Comparison of ENCODE assay signal across 12 cellular contexts in genomic region chr16:27470567-27471431, GRCh38.
DNase-seq lines count a peak whose midpoint lies in the region; ATAC-seq, FAIRE-seq and TF ChIP-seq lines count a peak whose summit lies in the region.
"Had no signal": no experiment of that assay in that cellular context is flagged by ENCODE, and none has a peak within 500 bp of the region (broad histone marks: within the 10 kb centered on the region; RNA-seq: fewer than 3 reads in every experiment).

No MANE protein-coding gene starts in this region.

- no peaks in the 10 kb centered on the region for H4K20me1 ChIP-seq in endothelial cell of umbilical vein (replicated peaks; ENCODE audit: control insufficient read depth, extremely low read depth, insufficient read depth, low read length)

- DNase-seq in HTR-8/SVneo (ENCODE audit: insufficient read length, low spot score): peak; percentile 45
- peak; percentile 84 for DNase-seq in endothelial cell of umbilical vein (ENCODE audit: low read depth, low spot score)
- DNase-seq in lower lobe of right lung: no peak
- DNase-seq in upper lobe of right lung: no peak
- no peak for DNase-seq in NCI-H128 (lab: John Stamatoyannopoulos, UW; ENCODE audit: unreplicated experiment)
- no peak for DNase-seq in effector memory CD4-positive, alpha-beta T cell
- DNase-seq in superior temporal gyrus (ENCODE audit: extremely low spot score): no peak
- DNase-seq: activated CD8-positive, alpha-beta memory T cell treated with anti-CD3 and anti-CD28 coated beads, Interleukin-2, amount 10 ng/mL, durations not matched to agents 7 days and 5 days; DND-41; sigmoid colon had no signal

- BruUV-seq in endothelial cell of umbilical vein (replicated peaks; lab: Mats Ljungman, UMichigan): no TSS peak

- dilution Hi-C loops in endothelial cell of umbilical vein (cut with MboI; ENCODE audit: extremely low pct_ligation_motif_present, low sequenced_read_pairs): no loop called here

- H3K36me3 ChIP-seq in endothelial cell of umbilical vein (ENCODE audit: control insufficient read depth in 2 of 2, extremely low read depth in 1 of 2, insufficient read depth in 2 of 2, low read length in 2 of 2) (peaks cover 26 to 38% of the 10 kb centered on the region in 2 experiments), lower lobe of right lung (peaks cover 100% of the 10 kb centered on the region), upper lobe of right lung (peaks cover 95% of the 10 kb centered on the region)
- H3K36me3 ChIP-seq in effector memory CD4-positive, alpha-beta T cell (ENCODE audit: control insufficient read depth, insufficient read depth, low read length): peaks cover 79% of the 10 kb centered on the region

- H3K4me1 ChIP-seq in endothelial cell of umbilical vein (ENCODE audit: control insufficient read depth, extremely low read depth, insufficient read depth, low read length) (peaks cover 24% of the 10 kb centered on the region), lower lobe of right lung (peaks cover 18% of the 10 kb centered on the region), upper lobe of right lung (no peaks in the 10 kb centered on the region)
- H3K4me1 ChIP-seq in effector memory CD4-positive, alpha-beta T cell (ENCODE audit: control insufficient read depth, insufficient read depth, low read length, poor library complexity, severe bottlenecking): no peaks in the 10 kb centered on the region
- H3K4me1 ChIP-seq: sigmoid colon had no signal

- no peak for TF ChIP-seq POLR2A in endothelial cell of umbilical vein (IDR thresholded peaks at IDR 0.05; ENCODE audit: low read depth, low read length)

- H3K79me2 ChIP-seq in endothelial cell of umbilical vein (ENCODE audit: control insufficient read depth, insufficient read depth, low read length): no peaks in the 10 kb centered on the region

- POLR2A ChIA-PET in endothelial cell of umbilical vein (lab: Charles Lee): interaction anchor here (0.6 kb wide), 1 partner anchor 388 kb away, joined by 4 read pairs; no protein-coding TSS in a partner anchor

- intact Hi-C loops in endothelial cell of umbilical vein (cut with micrococcal nuclease): loop anchor here (1.0 kb wide), 1 partner anchor 9 kb away; no protein-coding TSS in a partner anchor
- intact Hi-C loops in lower lobe of right lung (cut with DNase I): no loop called here
- intact Hi-C loops in upper lobe of right lung (cut with DNase I): no loop called here

- H3K4me3 ChIP-seq in endothelial cell of umbilical vein (replicated peaks in 1 of 3; ENCODE audit: insufficient read depth in 1 of 3, low read depth in 1 of 3, low read length in 3 of 3): no peak overlapping the region
- H3K4me3 ChIP-seq in lower lobe of right lung: no peak overlapping the region
- no peak overlapping the region for H3K4me3 ChIP-seq in upper lobe of right lung
- no peak overlapping the region for H3K4me3 ChIP-seq in effector memory CD4-positive, alpha-beta T cell (ENCODE audit: insufficient read depth, low read depth, low read length, poor library complexity, severe bottlenecking)
- H3K4me3 ChIP-seq: PC-9, sigmoid colon had no signal

- peak overlapping the region; percentile 7 for H2AFZ ChIP-seq in endothelial cell of umbilical vein (ENCODE audit: low read depth, low read length)
- H2AFZ ChIP-seq: PC-9 had no signal

- CTCF ChIA-PET in endothelial cell of umbilical vein (lab: Charles Lee): interaction anchor here (0.6 to 1.4 kb wide), 4 partner anchors 9 to 103 kb away, joined by 3 to 5 read pairs (median 4); partner anchors contain the start of genes GTF3C1 and KATNIP

- H3K27me3 ChIP-seq in endothelial cell of umbilical vein (ENCODE audit: control insufficient read depth in 2 of 2, insufficient read depth in 2 of 2, low read length in 2 of 2): no peaks in the 10 kb centered on the region
- H3K27me3 ChIP-seq in lower lobe of right lung (ENCODE audit: low read depth): no peaks in the 10 kb centered on the region
- H3K27me3 ChIP-seq in upper lobe of right lung: no peaks in the 10 kb centered on the region
- no peaks in the 10 kb centered on the region for H3K27me3 ChIP-seq in effector memory CD4-positive, alpha-beta T cell (replicated peaks; ENCODE audit: control insufficient read depth, insufficient read depth, low read length, poor library complexity, severe bottlenecking)
- H3K27me3 ChIP-seq: sigmoid colon had no signal

- no peaks in the 10 kb centered on the region for H3K9me1 ChIP-seq in endothelial cell of umbilical vein (replicated peaks; ENCODE audit: control insufficient read depth, extremely low read depth, insufficient read depth, low read length)

- peak overlapping the region; percentile 94 for H3K27ac ChIP-seq in endothelial cell of umbilical vein (ENCODE audit: insufficient read depth, low read depth, low read length)
- peak overlapping the region; percentile 42 for H3K27ac ChIP-seq in lower lobe of right lung
- H3K27ac ChIP-seq in upper lobe of right lung: no peak overlapping the region
- no peak overlapping the region for H3K27ac ChIP-seq in effector memory CD4-positive, alpha-beta T cell (ENCODE audit: insufficient read depth, low read length, poor library complexity, severe bottlenecking)
- H3K27ac ChIP-seq: PC-9, sigmoid colon had no signal

- FAIRE-seq in HTR-8/SVneo (lab: Jason Lieb, UNC): peak; percentile 4
- FAIRE-seq in endothelial cell of umbilical vein (lab: Jason Lieb, UNC): peak; percentile 96
- FAIRE-seq: TTC549 had no signal

- peak; percentile 6 to 51 for TF ChIP-seq CTCF in endothelial cell of umbilical vein (IDR thresholded peaks at IDR 0.05; ENCODE audit: extremely low read depth in 1 of 2, insufficient read depth in 1 of 2, low read depth in 1 of 2, low read length in 2 of 2)
- no peak for TF ChIP-seq CTCF in lower lobe of right lung (IDR thresholded peaks at IDR 0.05)
- TF ChIP-seq CTCF in upper lobe of right lung (IDR thresholded peaks at IDR 0.05): no peak

- peak overlapping the region; percentile 1 for H3K4me2 ChIP-seq in endothelial cell of umbilical vein (ENCODE audit: insufficient read depth, low read length)
- H3K4me2 ChIP-seq: PC-9 had no signal

- no peaks in the 10 kb centered on the region for H3K9me3 ChIP-seq in endothelial cell of umbilical vein (replicated peaks; ENCODE audit: control insufficient read depth, insufficient read depth, low read length)
- no peaks in the 10 kb centered on the region for H3K9me3 ChIP-seq in lower lobe of right lung
- no peaks in the 10 kb centered on the region for H3K9me3 ChIP-seq in upper lobe of right lung
- no peaks in the 10 kb centered on the region for H3K9me3 ChIP-seq in effector memory CD4-positive, alpha-beta T cell (ENCODE audit: control insufficient read depth, low read length)
- H3K9me3 ChIP-seq: sigmoid colon had no signal

- ATAC-seq in lower lobe of right lung (peak; percentile 53 to 86), upper lobe of right lung (peak; percentile 82)
- ATAC-seq: activated CD8-positive, alpha-beta memory T cell treated with anti-CD3 and anti-CD28 coated beads, Interleukin-2, amount 10 ng/mL, durations not matched to agents 7 days and 5 days had no signal

- peak overlapping the region; percentile 36 for H3K9ac ChIP-seq in endothelial cell of umbilical vein (replicated peaks; ENCODE audit: extremely low read depth, insufficient read depth, low read length)

TF ChIP-seq in endothelial cell of umbilical vein, 7 proteins besides CTCF, POLR2A, EP300 and RAD21:
- peak; percentile 87 for TF ChIP-seq FOS (IDR thresholded peaks at IDR 0.05; ENCODE audit: borderline replicate concordance, insufficient read depth, low read length)
- TF ChIP-seq MYC (IDR thresholded peaks at IDR 0.05; ENCODE audit: low read depth, low read length): peak; percentile 91
- TF ChIP-seq GATA2 (IDR thresholded peaks at IDR 0.05; ENCODE audit: insufficient read depth, insufficient read length, low read depth, low read length): no peak
- peak; percentile 73 for TF ChIP-seq POLR2AphosphoS5 (IDR thresholded peaks at IDR 0.05; ENCODE audit: insufficient read depth, low read depth, low read length)
- TF ChIP-seq JUN (IDR thresholded peaks at IDR 0.05; ENCODE audit: borderline replicate concordance, insufficient read depth, insufficient read length, low read depth): peak; percentile 88
- peak; percentile 78 for TF ChIP-seq MAX (IDR thresholded peaks at IDR 0.05; ENCODE audit: insufficient read depth, insufficient read length)

Comparison
In these comparisons a context has a peak if more than half of its experiments do, and no peak if none do; other contexts are left out.
1. DNase-seq: peak in HTR-8/SVneo (single experiment) and endothelial cell of umbilical vein (single experiment); none in lower lobe of right lung (single experiment), upper lobe of right lung (single experiment), NCI-H128 (single experiment), effector memory CD4-positive, alpha-beta T cell (0 of 3) and superior temporal gyrus (single experiment).
2. H3K27ac ChIP-seq: peak in endothelial cell of umbilical vein (single experiment) and lower lobe of right lung (single experiment); none in upper lobe of right lung (single experiment) and effector memory CD4-positive, alpha-beta T cell (single experiment).
3. CTCF ChIP-seq: peak in endothelial cell of umbilical vein (2 of 2); none in lower lobe of right lung (single experiment) and upper lobe of right lung (single experiment).